In genomic region chr19:5269926-5270325, GRCh38 we compare ENCODE assay signal across 25 cellular contexts.
"Had no signal": no experiment of that assay in that cellular context is flagged by ENCODE, and none has a peak within 500 bp of the region (broad histone marks: within the 10 kb centered on the region; RNA-seq: fewer than 3 reads in every experiment).

No MANE protein-coding gene starts in this region.

- H3K27me3 ChIP-seq: neutrophil, ovary, right lobe of liver, sigmoid colon, stomach, thyroid gland, tibial nerve, upper lobe of left lung, vagina had no signal

- H3K4me1 ChIP-seq: parathyroid adenoma, psoas muscle, right lobe of liver, sigmoid colon, stomach, thyroid gland, tibial nerve, upper lobe of left lung, vagina had no signal

- DNase-seq: nephron progenitor cell; nucleus accumbens; ovary; right lobe of liver; sigmoid colon; small intestine; stimulated activated CD4-positive, alpha-beta T cell treated with anti-CD3 and anti-CD28 coated beads, Interleukin-15, amount 100 ng/mL, for 24 hours; stimulated activated CD4-positive, alpha-beta T cell treated with anti-CD3 and anti-CD28 coated beads, Interleukin-2, amount 100 ng/mL, for 24 hours; stimulated activated CD4-positive, alpha-beta T cell treated with anti-CD3 and anti-CD28 coated beads, Interleukin-2, amount 100 ng/mL, for 48 hours; stimulated activated CD4-positive, alpha-beta T cell treated with anti-CD3 and anti-CD28 coated beads, Interleukin-4, amount 100 ng/mL, for 24 hours; stimulated activated naive B cell treated with anti-CD40 and anti-IgM and Interleukin-4, amounts not matched to agents 10 μg/mL and 1 μg/mL and 100 μg/mL, for 72 hours; stimulated activated naive CD4-positive, alpha-beta T cell treated with Interleukin-2 at 50 U/mL for 16 hours; stomach; thyroid gland; trophoblast cell had no signal

- H3K4me3 ChIP-seq: ovary, psoas muscle, right lobe of liver, sigmoid colon, stomach, thoracic aorta, thyroid gland, tibial nerve, upper lobe of left lung, vagina had no signal

- H3K36me3 ChIP-seq: neutrophil, ovary, right lobe of liver had no signal

- H3K9me3 ChIP-seq: neutrophil, ovary, psoas muscle, right lobe of liver, sigmoid colon, stomach, thoracic aorta, thyroid gland, tibial nerve, upper lobe of left lung, vagina had no signal

- ATAC-seq: natural killer cell treated with Interleukin-12 subunit alpha and Interleukin-12 subunit beta and Interleukin-15 and Interleukin-18, amount 100 ng/mL, for 72 hours; psoas muscle; right cardiac atrium; right lobe of liver; stimulated activated effector memory CD8-positive, alpha-beta T cell treated with anti-CD3 and anti-CD28 coated beads, Interleukin-12 subunit alpha, Interleukin-12 subunit beta, amount 100 ng/mL, for 72 hours; stimulated activated naive B cell treated with anti-CD40 and anti-IgM and Interleukin-4, amounts not matched to agents 10 μg/mL and 1 μg/mL and 100 μg/mL, for 72 hours had no signal

- H3K27ac ChIP-seq: neutrophil, ovary, parathyroid adenoma, psoas muscle, right lobe of liver, sigmoid colon, stomach, thoracic aorta, thyroid gland, tibial nerve, upper lobe of left lung, vagina had no signal

- H2AFZ ChIP-seq: parathyroid adenoma had no signal

- H3K79me2 ChIP-seq: parathyroid adenoma had no signal
